In the genomic region with DNA sequence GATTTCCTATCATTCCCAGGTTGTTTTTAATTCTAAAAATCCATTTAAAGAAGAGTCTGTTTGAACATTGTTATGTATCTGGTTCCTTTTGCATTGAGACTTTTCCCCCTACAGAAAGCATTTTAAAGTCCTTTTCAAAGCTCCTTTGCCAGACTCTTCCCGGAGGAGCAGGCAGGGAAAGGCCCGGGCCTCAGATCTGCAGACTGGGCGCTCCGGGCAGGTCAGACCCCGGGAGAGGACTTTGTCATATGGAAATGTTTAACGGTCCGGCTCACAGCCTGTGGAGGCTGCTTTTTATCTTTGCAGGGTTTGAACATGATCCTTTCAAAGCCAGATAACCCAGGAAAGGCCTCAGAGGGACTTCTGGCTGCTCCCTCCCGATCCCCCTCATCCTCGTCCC, we compare ENCODE assay signal across 1 cellular context.
TF ChIP-seq lines count a peak whose summit lies in the region.

No MANE protein-coding gene starts in this region.

TF ChIP-seq in GM23338, 12 proteins besides CTCF, POLR2A, EP300 and RAD21 (continued from another document):
- TF ChIP-seq ZNF462 (CRISPR knock-in tag; IDR thresholded peaks at IDR 0.05), result no peak
- TF ChIP-seq, protein P1, sequence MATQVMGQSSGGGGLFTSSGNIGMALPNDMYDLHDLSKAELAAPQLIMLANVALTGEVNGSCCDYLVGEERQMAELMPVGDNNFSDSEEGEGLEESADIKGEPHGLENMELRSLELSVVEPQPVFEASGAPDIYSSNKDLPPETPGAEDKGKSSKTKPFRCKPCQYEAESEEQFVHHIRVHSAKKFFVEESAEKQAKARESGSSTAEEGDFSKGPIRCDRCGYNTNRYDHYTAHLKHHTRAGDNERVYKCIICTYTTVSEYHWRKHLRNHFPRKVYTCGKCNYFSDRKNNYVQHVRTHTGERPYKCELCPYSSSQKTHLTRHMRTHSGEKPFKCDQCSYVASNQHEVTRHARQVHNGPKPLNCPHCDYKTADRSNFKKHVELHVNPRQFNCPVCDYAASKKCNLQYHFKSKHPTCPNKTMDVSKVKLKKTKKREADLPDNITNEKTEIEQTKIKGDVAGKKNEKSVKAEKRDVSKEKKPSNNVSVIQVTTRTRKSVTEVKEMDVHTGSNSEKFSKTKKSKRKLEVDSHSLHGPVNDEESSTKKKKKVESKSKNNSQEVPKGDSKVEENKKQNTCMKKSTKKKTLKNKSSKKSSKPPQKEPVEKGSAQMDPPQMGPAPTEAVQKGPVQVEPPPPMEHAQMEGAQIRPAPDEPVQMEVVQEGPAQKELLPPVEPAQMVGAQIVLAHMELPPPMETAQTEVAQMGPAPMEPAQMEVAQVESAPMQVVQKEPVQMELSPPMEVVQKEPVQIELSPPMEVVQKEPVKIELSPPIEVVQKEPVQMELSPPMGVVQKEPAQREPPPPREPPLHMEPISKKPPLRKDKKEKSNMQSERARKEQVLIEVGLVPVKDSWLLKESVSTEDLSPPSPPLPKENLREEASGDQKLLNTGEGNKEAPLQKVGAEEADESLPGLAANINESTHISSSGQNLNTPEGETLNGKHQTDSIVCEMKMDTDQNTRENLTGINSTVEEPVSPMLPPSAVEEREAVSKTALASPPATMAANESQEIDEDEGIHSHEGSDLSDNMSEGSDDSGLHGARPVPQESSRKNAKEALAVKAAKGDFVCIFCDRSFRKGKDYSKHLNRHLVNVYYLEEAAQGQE (IDR thresholded peaks at IDR 0.05; ENCODE audit: unreplicated experiment), result no peak
